ENCODE assay signal across 16 cellular contexts in genomic region chr20:43985608-43986316, GRCh38.
DNase-seq lines count a peak whose midpoint lies in the region; ATAC-seq, FAIRE-seq and TF ChIP-seq lines count a peak whose summit lies in the region.
"Had no signal": no experiment of that assay in that cellular context is flagged by ENCODE, and none has a peak within 500 bp of the region (broad histone marks: within the 10 kb centered on the region; RNA-seq: fewer than 3 reads in every experiment).

No MANE protein-coding gene starts in this region.

- FAIRE-seq in GM12891 (lab: Jason Lieb, UNC), result no peak

- H3K9me3 Mint-ChIP-seq in activated CD4-positive, alpha-beta T cell treated with anti-CD3 and anti-CD28 coated beads for 36 hours (ENCODE audit: low read depth), result peaks cover 4% of the 10 kb centered on the region
- H3K9me3 Mint-ChIP-seq in WTC11, result peaks cover 9% of the 10 kb centered on the region

- intact Hi-C loops in activated CD4-positive, alpha-beta T cell treated with anti-CD3 and anti-CD28 coated beads for 36 hours (cut with DNase I, micrococcal nuclease), result no loop called here
- intact Hi-C loops in lower lobe of right lung (cut with DNase I), result no loop called here

- H3K4me1 ChIP-seq in lower lobe of right lung (peaks cover 23% of the 10 kb centered on the region), upper lobe of left lung (peaks cover 13 to 30% (median 15%) of the 10 kb centered on the region in 4 donors)

- no peaks in the 10 kb centered on the region for H3K27me3 ChIP-seq in lower lobe of right lung (ENCODE audit: low read depth)
- no peaks in the 10 kb centered on the region for H3K27me3 ChIP-seq in upper lobe of left lung
- H3K27me3 ChIP-seq: SJSA1 had no signal

- H3K4me1 Mint-ChIP-seq in activated CD4-positive, alpha-beta T cell treated with anti-CD3 and anti-CD28 coated beads for 36 hours, result peaks cover 34% of the 10 kb centered on the region
- no peaks in the 10 kb centered on the region for H3K4me1 Mint-ChIP-seq in WTC11

- no peak for DNase-seq in activated CD4-positive, alpha-beta T cell treated with anti-CD3 and anti-CD28 coated beads for 36 hours
- no peak for DNase-seq in activated CD4-positive, alpha-beta T cell treated with anti-CD3 and anti-CD28 coated beads, Interleukin-2, amount 50 U/mL, for 48 hours
- DNase-seq in WTC11 (ENCODE audit: low spot score) (no peak), lower lobe of right lung (no peak), upper lobe of left lung (no peak), GM12891 (ENCODE audit: insufficient read length, low spot score) (no peak)
- DNase-seq: GF-D8, H7, NCI-H1092 treated with DMSO at 0.1 percent for 48 hours, NCI-H187 treated with DMSO at 0.1 percent for 48 hours, SW 1271 had no signal

- peaks cover 3% of the 10 kb centered on the region for H3K36me3 Mint-ChIP-seq in activated CD4-positive, alpha-beta T cell treated with anti-CD3 and anti-CD28 coated beads for 36 hours (ENCODE audit: low read depth)
- H3K36me3 Mint-ChIP-seq in WTC11, result no peaks in the 10 kb centered on the region

- H3K27me3 Mint-ChIP-seq in activated CD4-positive, alpha-beta T cell treated with anti-CD3 and anti-CD28 coated beads for 36 hours, result no peaks in the 10 kb centered on the region
- H3K27me3 Mint-ChIP-seq in WTC11 (ENCODE audit: low read depth), result no peaks in the 10 kb centered on the region

- no peak for TF ChIP-seq EP300 in upper lobe of left lung (IDR thresholded peaks at IDR 0.05)

- peak overlapping the region; percentile 34 for H3K27ac Mint-ChIP-seq in activated CD4-positive, alpha-beta T cell treated with anti-CD3 and anti-CD28 coated beads for 36 hours
- H3K27ac Mint-ChIP-seq in WTC11, result no peak overlapping the region

- H3K9me3 ChIP-seq in lower lobe of right lung, result peaks cover 3% of the 10 kb centered on the region
- H3K9me3 ChIP-seq in upper lobe of left lung, result no peaks in the 10 kb centered on the region
- H3K9me3 ChIP-seq: SJSA1 had no signal

- no peak for TF ChIP-seq POLR2A in upper lobe of left lung (IDR thresholded peaks at IDR 0.05)
- TF ChIP-seq POLR2A in GM12891 (IDR thresholded peaks at IDR 0.05; ENCODE audit: low read depth, low read length), result no peak

- POLR2A ChIA-PET in activated CD4-positive, alpha-beta T cell treated with anti-CD3 and anti-CD28 coated beads for 36 hours (lab: Charles Lee), result no interaction called here
- POLR2A ChIA-PET in WTC11 (lab: Charles Lee), result interaction anchor here (0.5 kb wide), 1 partner anchor 37 kb away, joined by 3 read pairs; no protein-coding TSS in a partner anchor

- H3K36me3 ChIP-seq in lower lobe of right lung, result no peaks in the 10 kb centered on the region
- no peaks in the 10 kb centered on the region for H3K36me3 ChIP-seq in upper lobe of left lung

- H3K4me3 ChIP-seq in lower lobe of right lung (no peak overlapping the region), upper lobe of left lung (no peak overlapping the region)
- H3K4me3 ChIP-seq: SJSA1 had no signal

- TF ChIP-seq CTCF in WTC11 (IDR thresholded peaks at IDR 0.05), result no peak
- no peak for TF ChIP-seq CTCF in lower lobe of right lung (IDR thresholded peaks at IDR 0.05)
- no peak for TF ChIP-seq CTCF in upper lobe of left lung (IDR thresholded peaks at IDR 0.05)

- WGBS in upper lobe of left lung, 2 donors, result 85 to 88% methylated on average over 9 of the region's 9 CpGs

- no peak for ATAC-seq in activated CD4-positive, alpha-beta T cell treated with anti-CD3 and anti-CD28 coated beads for 36 hours
- peak; percentile 44 for ATAC-seq in WTC11
- ATAC-seq in lower lobe of right lung, result no peak
- ATAC-seq in upper lobe of left lung (ENCODE audit: low FRiP score in 2 of 2), result no peak
- ATAC-seq in HG03280 (IDR thresholded peaks at IDR 0.05; ENCODE audit: unreplicated experiment), result no peak
- ATAC-seq in GM21367 (IDR thresholded peaks at IDR 0.05; ENCODE audit: unreplicated experiment), result no peak

- H3K27ac ChIP-seq in lower lobe of right lung (peak overlapping the region; percentile 14), upper lobe of left lung (peak overlapping the region; percentile 52 to 72 (median 62))
- H3K27ac ChIP-seq: 22Rv1, RWPE1, SJSA1 had no signal

- CTCF ChIA-PET in activated CD4-positive, alpha-beta T cell treated with anti-CD3 and anti-CD28 coated beads for 36 hours (lab: Charles Lee), result no interaction called here
- CTCF ChIA-PET in WTC11 (lab: Charles Lee), result no interaction called here

- H3K4me3 Mint-ChIP-seq in activated CD4-positive, alpha-beta T cell treated with anti-CD3 and anti-CD28 coated beads for 36 hours, result no peak overlapping the region
- H3K4me3 Mint-ChIP-seq in WTC11, result no peak overlapping the region

TF ChIP-seq in WTC11, 78 proteins besides CTCF, POLR2A, EP300 and RAD21 (continues in another document):
- TF ChIP-seq, protein P1, sequence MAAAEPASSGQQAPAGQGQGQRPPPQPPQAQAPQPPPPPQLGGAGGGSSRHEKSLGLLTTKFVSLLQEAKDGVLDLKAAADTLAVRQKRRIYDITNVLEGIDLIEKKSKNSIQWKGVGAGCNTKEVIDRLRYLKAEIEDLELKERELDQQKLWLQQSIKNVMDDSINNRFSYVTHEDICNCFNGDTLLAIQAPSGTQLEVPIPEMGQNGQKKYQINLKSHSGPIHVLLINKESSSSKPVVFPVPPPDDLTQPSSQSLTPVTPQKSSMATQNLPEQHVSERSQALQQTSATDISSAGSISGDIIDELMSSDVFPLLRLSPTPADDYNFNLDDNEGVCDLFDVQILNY (CRISPR knock-in tag; IDR thresholded peaks at IDR 0.05), result no peak
- no peak for TF ChIP-seq SMAD4 (CRISPR knock-in tag; IDR thresholded peaks at IDR 0.05)
- no peak for TF ChIP-seq ZNF425 (CRISPR knock-in tag; conservative IDR thresholded peaks at IDR 0.05)
- no peak for TF ChIP-seq JUN (CRISPR knock-in tag; IDR thresholded peaks at IDR 0.05)

TF ChIP-seq in GM12891, 5 proteins besides CTCF, POLR2A, EP300 and RAD21:
- TF ChIP-seq POLR2AphosphoS5 (IDR thresholded peaks at IDR 0.05; ENCODE audit: low read depth, low read length) (no peak), PAX5 (IDR thresholded peaks at IDR 0.05; ENCODE audit: insufficient read depth, low read length, severe bottlenecking) (no peak), SPI1 (IDR thresholded peaks at IDR 0.05; ENCODE audit: low read depth, low read length) (no peak), TAF1 (IDR thresholded peaks at IDR 0.05; ENCODE audit: low read depth, low read length) (no peak), POU2F2 (IDR thresholded peaks at IDR 0.05; ENCODE audit: low read depth, low read length) (no peak)
TF ChIP-seq in GM12891: peak in this region for 0.
